Comparison of ENCODE assay signal across 8 cellular contexts in the genomic region with DNA sequence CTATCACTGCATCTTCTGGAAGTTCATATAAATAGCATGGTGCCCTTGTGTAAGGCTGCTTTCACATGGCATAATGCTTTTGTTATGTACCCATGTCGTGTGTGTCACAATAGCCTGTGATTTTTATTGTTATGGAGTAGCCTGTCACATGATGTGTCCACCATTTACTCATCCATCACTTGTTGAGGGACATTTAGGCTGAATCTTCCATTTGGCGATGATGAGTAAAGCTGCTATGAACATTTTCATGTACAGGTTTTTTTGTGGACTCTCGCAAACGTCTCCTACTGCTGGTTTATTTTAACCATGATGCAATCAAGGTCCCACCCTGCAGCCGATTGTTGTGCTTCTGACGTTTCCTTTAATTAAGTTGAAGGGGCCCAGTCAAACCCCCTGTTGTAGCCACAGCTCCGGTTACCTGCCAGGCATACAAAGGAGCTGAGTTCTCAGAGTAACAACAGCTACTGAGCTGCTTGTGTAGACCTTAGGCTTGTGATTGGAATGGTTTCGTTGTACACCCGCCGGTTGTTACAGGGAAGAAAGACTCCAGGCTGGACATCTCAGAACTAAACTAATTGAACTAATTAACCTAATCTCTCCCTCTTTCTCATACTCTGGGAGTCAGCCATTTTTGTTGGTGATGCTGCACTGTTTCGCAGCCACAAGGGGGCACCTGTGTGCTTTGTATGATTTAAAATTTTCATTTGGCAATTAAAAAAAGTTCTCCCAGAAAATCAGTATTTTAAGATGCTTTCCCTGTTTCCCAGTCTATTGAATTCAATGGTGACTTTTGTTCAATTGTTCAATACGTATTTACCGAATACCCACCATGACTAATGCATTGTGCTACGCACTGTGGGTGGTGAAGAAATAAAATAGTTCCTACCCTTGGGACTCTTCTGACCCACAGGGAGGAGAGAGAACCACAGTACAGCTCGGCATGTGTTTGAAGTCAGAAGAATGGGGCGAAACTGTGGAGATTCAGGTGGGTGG.
DNase-seq lines count a peak whose midpoint lies in the region; ATAC-seq and TF ChIP-seq lines count a peak whose summit lies in the region.

No MANE protein-coding gene starts in this region.

- H3K27me3 Mint-ChIP-seq in endothelial cell (ENCODE audit: unreplicated experiment) = peaks cover 7% of the 10 kb centered on the region
- peaks cover 4 to 22% (median 10%) of the 10 kb centered on the region in 3 donors for H3K27me3 Mint-ChIP-seq in naive B cell

- no peak overlapping the region for H3K4me3 ChIP-seq in thoracic aorta

- H3K4me1 Mint-ChIP-seq in endothelial cell (ENCODE audit: unreplicated experiment) = peaks cover 12% of the 10 kb centered on the region
- no peaks in the 10 kb centered on the region for H3K4me1 Mint-ChIP-seq in naive B cell

- ATAC-seq in naive B cell (ENCODE audit: low read depth in 2 of 2) (no peak), thoracic aorta (ENCODE audit: insufficient number of reproducible peaks, low FRiP score, low read depth) (no peak), GM21447 (IDR thresholded peaks at IDR 0.05; ENCODE audit: unreplicated experiment) (no peak)

- DNase-seq in activated gamma-delta T cell treated with Interleukin-2 at 50 U/mL for 16 hours = peak; percentile 29
- no peak for DNase-seq in activated gamma-delta T cell (lab: John Stamatoyannopoulos, UW)
- DNase-seq in NCI-H2107 (lab: John Stamatoyannopoulos, UW) = peak; percentile 43
- peak; percentile 49 for DNase-seq in activated CD4-positive, alpha-beta T cell treated with anti-CD3 and anti-CD28 coated beads, Interleukin-2, amount 50 U/mL, for 1 hour
- DNase-seq in endothelial cell (ENCODE audit: low spot score) = peak; percentile 27
- DNase-seq in naive B cell = peak; percentile 18
- no peak for DNase-seq in thoracic aorta (ENCODE audit: low spot score)

- H3K27ac Mint-ChIP-seq in endothelial cell (ENCODE audit: unreplicated experiment) (no peak overlapping the region), naive B cell (peak overlapping the region in 1 of 6 donors; percentile 44)

- TF ChIP-seq CTCF in endothelial cell (IDR thresholded peaks at IDR 0.05; ENCODE audit: unreplicated experiment) = peak; percentile 90
- peak; percentile 92 for TF ChIP-seq CTCF in thoracic aorta (IDR thresholded peaks at IDR 0.05)

- H3K4me3 Mint-ChIP-seq in endothelial cell (ENCODE audit: unreplicated experiment) (no peak overlapping the region), naive B cell (no peak overlapping the region)

- H3K27ac ChIP-seq in thoracic aorta = no peak overlapping the region

- H3K9me3 ChIP-seq in thoracic aorta = no peaks in the 10 kb centered on the region

- H3K36me3 ChIP-seq in thoracic aorta = no peaks in the 10 kb centered on the region

- no peaks in the 10 kb centered on the region for H3K36me3 Mint-ChIP-seq in endothelial cell (ENCODE audit: low read depth, unreplicated experiment)
- no peaks in the 10 kb centered on the region for H3K36me3 Mint-ChIP-seq in naive B cell

- H3K9me3 Mint-ChIP-seq in endothelial cell (ENCODE audit: unreplicated experiment) (no peaks in the 10 kb centered on the region), naive B cell (peaks cover 0 to under 1% (median 0%) of the 10 kb centered on the region in 7 donors)

- no peaks in the 10 kb centered on the region for H3K4me1 ChIP-seq in thoracic aorta (ENCODE audit: control insufficient read depth in 1 of 2, low read depth in 2 of 2)

- H3K27me3 ChIP-seq in thoracic aorta (replicated peaks; ENCODE audit: insufficient read depth) = no peaks in the 10 kb centered on the region

Comparison
In these comparisons a context has a peak if more than half of its experiments do, and no peak if none do; other contexts are left out.
1. DNase-seq: peak in activated gamma-delta T cell treated with Interleukin-2 at 50 U/mL for 16 hours (single experiment), NCI-H2107 (single experiment), activated CD4-positive, alpha-beta T cell treated with anti-CD3 and anti-CD28 coated beads, Interleukin-2, amount 50 U/mL, for 1 hour (single experiment), endothelial cell (single experiment) and naive B cell (single experiment); none in activated gamma-delta T cell (single experiment) and thoracic aorta (single experiment).